In the genomic region with DNA sequence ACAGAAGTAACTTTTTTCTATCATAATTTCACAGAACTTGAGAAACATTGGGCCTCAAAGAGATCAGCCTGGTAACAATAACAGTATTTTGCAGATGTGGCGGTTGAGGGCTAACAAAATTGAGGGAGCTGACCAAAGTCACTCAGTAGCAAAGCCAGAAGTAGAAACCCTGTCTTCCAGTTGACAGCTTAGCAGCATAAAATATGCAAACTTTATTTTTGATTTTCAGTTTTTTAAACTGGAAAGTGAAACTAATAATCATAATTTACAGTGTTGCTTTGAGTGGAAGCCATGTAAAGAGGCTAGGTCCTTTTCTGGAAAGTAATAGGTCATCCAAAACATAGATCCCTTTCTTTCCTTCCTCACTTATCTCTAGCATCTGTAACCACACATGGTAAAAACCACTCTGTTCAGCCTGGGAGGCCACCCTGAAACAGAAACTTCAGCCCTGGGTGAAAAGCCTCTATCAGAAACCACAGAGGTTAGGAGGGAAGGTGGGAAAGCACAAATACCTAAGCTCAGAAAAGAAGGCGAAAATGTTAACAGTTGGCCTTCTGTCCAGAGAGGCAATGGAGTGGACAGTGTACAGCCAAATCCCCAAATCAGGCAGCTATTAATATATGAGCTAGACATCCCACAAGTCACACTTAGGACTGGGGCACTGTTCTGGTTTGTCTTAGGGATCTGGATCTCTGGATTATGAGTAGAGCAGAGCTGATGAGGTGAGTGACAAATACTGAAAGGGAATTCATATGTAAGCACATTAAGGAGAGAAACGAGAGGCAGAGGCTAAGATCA, we compare ENCODE assay signal across 11 cellular contexts.
DNase-seq lines count a peak whose midpoint lies in the region; ATAC-seq and TF ChIP-seq lines count a peak whose summit lies in the region.
"Had no signal": no experiment of that assay in that cellular context is flagged by ENCODE, and none has a peak within 500 bp of the region (broad histone marks: within the 10 kb centered on the region; RNA-seq: fewer than 3 reads in every experiment).

No MANE protein-coding gene starts in this region.

- H3K4me1 ChIP-seq in PC-3 (ENCODE audit: insufficient read depth, low read length) (peaks cover 17% of the 10 kb centered on the region; the same call in 1 of the 2 replicates), suprapubic skin (no peaks in the 10 kb centered on the region)

- intact Hi-C loops in PC-3 (cut with micrococcal nuclease): no loop called here

- no peaks in the 10 kb centered on the region for H4K20me1 ChIP-seq in PC-3 (ENCODE audit: low read length)

- H3K27ac ChIP-seq in PC-3 (ENCODE audit: low read length) (peak overlapping the region; percentile 25; the same call in 1 of the 2 replicates), suprapubic skin (no peak overlapping the region), substantia nigra (ENCODE audit: low read depth, low read length, poor library complexity, severe bottlenecking) (no peak overlapping the region)
- H3K27ac ChIP-seq: HL-60 had no signal

- no peaks in the 10 kb centered on the region for H3K4me1 Mint-ChIP-seq in stimulated activated memory B cell treated with anti-CD40 and anti-IgM and Interleukin-4, amounts not matched to agents 10 μg/mL and 1 μg/mL and 100 μg/mL, for 72 hours

- no peaks in the 10 kb centered on the region for H3K36me3 ChIP-seq in PC-3 (ENCODE audit: low read depth, low read length)
- H3K36me3 ChIP-seq in suprapubic skin: no peaks in the 10 kb centered on the region

- ATAC-seq in HG02885 (IDR thresholded peaks at IDR 0.05; ENCODE audit: poor library complexity, unreplicated experiment): peak; percentile 94
- ATAC-seq in PC-3: no peak
- ATAC-seq in stimulated activated memory B cell treated with anti-CD40 and anti-IgM and Interleukin-4, amounts not matched to agents 10 μg/mL and 1 μg/mL and 100 μg/mL, for 72 hours: peak; percentile 54

- peaks cover 3% of the 10 kb centered on the region for H3K9me3 Mint-ChIP-seq in stimulated activated memory B cell treated with anti-CD40 and anti-IgM and Interleukin-4, amounts not matched to agents 10 μg/mL and 1 μg/mL and 100 μg/mL, for 72 hours

- no peak for TF ChIP-seq EP300 in suprapubic skin (IDR thresholded peaks at IDR 0.05)

- TF ChIP-seq POLR2A in suprapubic skin (IDR thresholded peaks at IDR 0.05): no peak

- H3K4me3 Mint-ChIP-seq in stimulated activated memory B cell treated with anti-CD40 and anti-IgM and Interleukin-4, amounts not matched to agents 10 μg/mL and 1 μg/mL and 100 μg/mL, for 72 hours: no peak overlapping the region
- H3K4me3 Mint-ChIP-seq: activated naive CD8-positive, alpha-beta T cell had no signal

- no peaks in the 10 kb centered on the region for H3K36me3 Mint-ChIP-seq in stimulated activated memory B cell treated with anti-CD40 and anti-IgM and Interleukin-4, amounts not matched to agents 10 μg/mL and 1 μg/mL and 100 μg/mL, for 72 hours
- H3K36me3 Mint-ChIP-seq: activated naive CD8-positive, alpha-beta T cell had no signal

- peaks cover 21% of the 10 kb centered on the region for H3K27me3 Mint-ChIP-seq in stimulated activated memory B cell treated with anti-CD40 and anti-IgM and Interleukin-4, amounts not matched to agents 10 μg/mL and 1 μg/mL and 100 μg/mL, for 72 hours
- H3K27me3 Mint-ChIP-seq: activated naive CD8-positive, alpha-beta T cell had no signal

- no peak for TF ChIP-seq CTCF in PC-3 (conservative IDR thresholded peaks at IDR 0.05; ENCODE audit: low read depth, low read length)
- TF ChIP-seq CTCF in suprapubic skin (IDR thresholded peaks at IDR 0.05): no peak

- no peaks in the 10 kb centered on the region for H3K79me2 ChIP-seq in PC-3 (ENCODE audit: low read length)

- H3K9ac ChIP-seq in PC-3 (ENCODE audit: low read length): no peak overlapping the region

- no peaks in the 10 kb centered on the region for H3F3A ChIP-seq in PC-3 (ENCODE audit: low read length, unreplicated experiment)

- POLR2A ChIA-PET in PC-3 (lab: Charles Lee; ENCODE audit: unreplicated experiment): no interaction called here

- CTCF ChIA-PET in PC-3 (lab: Charles Lee): no interaction called here

- H2AFZ ChIP-seq in PC-3 (ENCODE audit: low read length): no peak overlapping the region

- no peaks in the 10 kb centered on the region for H3K27me3 ChIP-seq in PC-3 (ENCODE audit: low read length)
- H3K27me3 ChIP-seq in suprapubic skin: no peaks in the 10 kb centered on the region

- H3K4me3 ChIP-seq in PC-3 (ENCODE audit: low read length) (no peak overlapping the region), suprapubic skin (no peak overlapping the region)

- no peak overlapping the region for H3K27ac Mint-ChIP-seq in stimulated activated memory B cell treated with anti-CD40 and anti-IgM and Interleukin-4, amounts not matched to agents 10 μg/mL and 1 μg/mL and 100 μg/mL, for 72 hours
- H3K27ac Mint-ChIP-seq: activated naive CD8-positive, alpha-beta T cell had no signal

- H3K9me3 ChIP-seq in PC-3 (ENCODE audit: low read length) (no peaks in the 10 kb centered on the region), suprapubic skin (no peaks in the 10 kb centered on the region)

- H3K9me2 ChIP-seq in PC-3 (replicated peaks; ENCODE audit: low read length): no peaks in the 10 kb centered on the region

- DNase-seq in DMS53 (lab: John Stamatoyannopoulos, UW) (peak; percentile 6), DMS53 treated with DMSO at 0.1 percent for 48 hours (lab: John Stamatoyannopoulos, UW; ENCODE audit: unreplicated experiment) (no peak), PC-3 (peak; percentile 29), suprapubic skin (ENCODE audit: low spot score in 2 of 2) (no peak), medulla oblongata (ENCODE audit: extremely low spot score) (no peak), substantia nigra (lab: John Stamatoyannopoulos, UW) (no peak)
- DNase-seq: SHP77 had no signal

- WGBS in suprapubic skin: 54% methylated on average over 3 of the region's 3 CpGs

- BruUV-seq in PC-3 (replicated peaks; lab: Mats Ljungman, UMichigan): no TSS peak

- H3K4me2 ChIP-seq in PC-3 (ENCODE audit: low read length): peak overlapping the region; percentile 25; the same call in 1 of the 2 replicates

Comparison
In these comparisons a context has a peak if more than half of its experiments do, and no peak if none do; other contexts are left out.
1. DNase-seq: peak in DMS53 (single experiment) and PC-3 (single experiment); none in DMS53 treated with DMSO at 0.1 percent for 48 hours (single experiment), suprapubic skin (0 of 2), medulla oblongata (single experiment) and substantia nigra (0 of 49).